Comparison of ENCODE assay signal across 17 cellular contexts in genomic region chr18:71114550-71115210, GRCh38.
"Had no signal": no experiment of that assay in that cellular context is flagged by ENCODE, and none has a peak within 500 bp of the region (broad histone marks: within the 10 kb centered on the region; RNA-seq: fewer than 3 reads in every experiment).

No MANE protein-coding gene starts in this region.

- H3K27ac ChIP-seq: body of pancreas, esophagus muscularis mucosa, pancreas, stomach had no signal

- DNase-seq: activated CD4-positive, alpha-beta T cell treated with anti-CD3 and anti-CD28 coated beads for 48 hours; activated CD8-positive, alpha-beta memory T cell treated with anti-CD3 and anti-CD28 coated beads, Interleukin-2, amount 50 U/mL, for 4 hours; activated CD8-positive, alpha-beta T cell treated with anti-CD3 and anti-CD28 coated beads, Interleukin-2, amount 10 ng/mL, durations not matched to agents 7 days and 5 days; activated effector memory CD4-positive, alpha-beta T cell treated with anti-CD3 and anti-CD28 coated beads, Interleukin-2, amount 50 U/mL, for 16 hours; activated naive CD8-positive, alpha-beta T cell treated with anti-CD3 and anti-CD28 coated beads for 36 hours; activated T-cell treated with anti-CD3 and anti-CD28 coated beads, Interleukin-2, amount 50 U/mL, for 48 hours; amygdala; body of pancreas; caudate nucleus; left ventricle myocardium inferior; mucosa of descending colon; naive thymus-derived CD4-positive, alpha-beta T cell; pancreas; stimulated activated CD4-positive, alpha-beta T cell treated with anti-CD3 and anti-CD28 coated beads, Interleukin-12 subunit alpha, Interleukin-12 subunit beta, amount 100 ng/mL, for 4 hours; stimulated activated CD4-positive, alpha-beta T cell treated with anti-CD3 and anti-CD28 coated beads, Interleukin-2, amount 100 ng/mL, for 24 hours; stomach had no signal

- H3K4me3 ChIP-seq: body of pancreas, esophagus muscularis mucosa, left ventricle myocardium inferior, mucosa of descending colon, pancreas, stomach had no signal

- H3K27me3 ChIP-seq: body of pancreas, esophagus muscularis mucosa, pancreas, stomach had no signal

- H3K4me1 ChIP-seq: body of pancreas, esophagus muscularis mucosa, left ventricle myocardium inferior, pancreas, stomach had no signal

- H3K36me3 ChIP-seq: esophagus muscularis mucosa, left ventricle myocardium inferior, pancreas, stomach had no signal
